Comparison of ENCODE assay signal across 8 cellular contexts in the genomic region with DNA sequence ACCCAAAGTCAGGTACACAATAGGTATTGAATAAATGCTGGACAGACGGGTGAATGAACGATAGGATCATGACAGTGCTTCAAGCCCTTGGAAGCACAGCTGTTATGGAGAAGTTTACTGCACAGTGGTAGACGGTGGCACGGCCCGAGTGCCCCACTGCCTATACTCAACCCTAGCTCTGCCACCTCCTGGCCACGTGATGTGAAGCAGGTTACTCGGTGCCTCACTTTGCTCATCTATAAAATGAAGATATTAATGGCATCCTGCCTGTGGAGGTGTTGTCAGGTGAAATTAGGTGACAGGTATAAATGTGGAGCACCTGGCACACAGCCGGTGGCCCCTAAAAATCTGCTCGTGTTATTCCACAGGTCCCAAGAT. TPM values are rescaled to one million over a fixed set of nuclear protein-coding genes. Genes with fewer than 3 reads are reported as not detected.
DNase-seq lines count a peak whose midpoint lies in the region; ATAC-seq and TF ChIP-seq lines count a peak whose summit lies in the region.

No MANE protein-coding gene starts in this region.

- H3K36me3 ChIP-seq in IMR-90 (ENCODE audit: control insufficient read depth, insufficient read depth, low read length) (no peaks in the 10 kb centered on the region), mesenchymal stem cell (ENCODE audit: control insufficient read depth in 1 of 2, insufficient read depth in 2 of 2, low read depth in 1 of 2, low read length in 2 of 2) (peaks cover 0 to 2% of the 10 kb centered on the region in 2 experiments), tibial artery (no peaks in the 10 kb centered on the region), ovary (no peaks in the 10 kb centered on the region)

- no peaks in the 10 kb centered on the region; the same call in 1 of the 2 replicates for H4K20me1 ChIP-seq in IMR-90 (ENCODE audit: insufficient read depth, low read length)

- H3K14ac ChIP-seq in IMR-90 (replicated peaks; ENCODE audit: low read depth, low read length) (no peak overlapping the region), mesenchymal stem cell (ENCODE audit: low read length in 2 of 2) (no peak overlapping the region)

- no peak overlapping the region for H3K56ac ChIP-seq in IMR-90 (ENCODE audit: extremely low read depth, insufficient read depth, low read length)

- no peak overlapping the region for H4K8ac ChIP-seq in IMR-90 (ENCODE audit: low read depth in 2 of 2, low read length in 2 of 2)
- no peak overlapping the region for H4K8ac ChIP-seq in mesenchymal stem cell (ENCODE audit: low read length)

- TF ChIP-seq RAD21 in IMR-90 (IDR thresholded peaks at IDR 0.05; ENCODE audit: low read length) = peak; percentile 31; the same call in 1 of the 2 replicates

- H3K9ac ChIP-seq in IMR-90 (ENCODE audit: low read depth, low read length) (no peak overlapping the region), mesenchymal stem cell (ENCODE audit: low read length) (peak overlapping the region; percentile 34)

- H3K4me1 Mint-ChIP-seq in T-helper 17 cell = peaks cover 30% of the 10 kb centered on the region

- peak overlapping the region; percentile 89 for H3K4me3 Mint-ChIP-seq in T-helper 17 cell

- H2AK9ac ChIP-seq in IMR-90 (replicated peaks; ENCODE audit: low read depth, low read length, poor library complexity) = no peak overlapping the region

- DNase-seq in IMR-90 (no peak), T-helper 17 cell (peak; percentile 52 to 60 (median 60)), astrocyte of the cerebellum (ENCODE audit: low read depth) (no peak), mesenchymal stem cell (no peak), tibial artery (no peak), HuH-7 (ENCODE audit: low spot score) (no peak), ovary (no peak)

- H3K4ac ChIP-seq in IMR-90 (ENCODE audit: low read depth, low read length) (no peak overlapping the region), mesenchymal stem cell (ENCODE audit: low read depth in 1 of 2, low read length in 2 of 2) (no peak overlapping the region)

- H3K4me1 ChIP-seq in IMR-90 (ENCODE audit: control insufficient read depth, insufficient read depth, low read length) = peaks cover 8% of the 10 kb centered on the region
- peaks cover 21% of the 10 kb centered on the region for H3K4me1 ChIP-seq in mesenchymal stem cell (ENCODE audit: control insufficient read depth, insufficient read depth, low read depth, low read length)
- H3K4me1 ChIP-seq in tibial artery = peaks cover 0 to 100% (median 66%) of the 10 kb centered on the region in 4 donors
- no peaks in the 10 kb centered on the region for H3K4me1 ChIP-seq in ovary (ENCODE audit: insufficient read depth)

- no peak overlapping the region for H3K27ac ChIP-seq in IMR-90 (ENCODE audit: insufficient read depth, low read length)
- H3K27ac ChIP-seq in mesenchymal stem cell (ENCODE audit: low read length, poor library complexity, severe bottlenecking) = no peak overlapping the region
- H3K27ac ChIP-seq in tibial artery = peak overlapping the region; percentile 89
- H3K27ac ChIP-seq in ovary = no peak overlapping the region

- TF ChIP-seq POLR2A in IMR-90 (IDR thresholded peaks at IDR 0.05; ENCODE audit: low read depth, low read length) (no peak), ovary (IDR thresholded peaks at IDR 0.05) (no peak)

- H3K9me3 ChIP-seq in IMR-90 (ENCODE audit: control insufficient read depth, insufficient read depth, low read length) (no peaks in the 10 kb centered on the region), T-helper 17 cell (ENCODE audit: control insufficient read depth, low read length, poor library complexity, severe bottlenecking) (no peaks in the 10 kb centered on the region), mesenchymal stem cell (ENCODE audit: control insufficient read depth, low read length) (no peaks in the 10 kb centered on the region), tibial artery (no peaks in the 10 kb centered on the region), ovary (no peaks in the 10 kb centered on the region)

- 85% methylated on average over 4 of the region's 9 CpGs; no CpG with 5 or more reads in 1 of the 2 experiments for WGBS in IMR-90 (ENCODE audit: extremely low coverage in 2 of 2, insufficient read length in 1 of 2), 2 experiments
- 74% methylated on average over 9 of the region's 9 CpGs for WGBS in mesenchymal stem cell
- WGBS in ovary, 3 donors = 63 to 78% (median 65%) methylated on average over 9 of the region's 9 CpGs

- H2AFZ ChIP-seq in IMR-90 (replicated peaks; ENCODE audit: low read length, poor library complexity) (peak overlapping the region; percentile 69), mesenchymal stem cell (ENCODE audit: low read depth, low read length) (no peak overlapping the region)

- in situ Hi-C loops in IMR-90 (cut with MboI; ENCODE audit: low sequenced_read_pairs) (no loop called here), astrocyte of the cerebellum (cut with HindIII; ENCODE audit: low sequenced_read_pairs) (loop anchor here (5.0 kb wide), 1 partner anchor 57 kb away; a partner anchor contains a TSS)

- dilution Hi-C loops in IMR-90 (cut with HindIII; ENCODE audit: low sequenced_read_pairs, unreplicated experiment) = no loop called here

- TF ChIP-seq CTCF in GM12873 (IDR thresholded peaks at IDR 0.05; ENCODE audit: insufficient read depth, low read depth, low read length, missing control alignments) = peak; percentile 54
- peak; percentile 37 for TF ChIP-seq CTCF in IMR-90 (conservative IDR thresholded peaks at IDR 0.05; ENCODE audit: low read depth, low read length)
- TF ChIP-seq CTCF in astrocyte of the cerebellum (IDR thresholded peaks at IDR 0.05; ENCODE audit: low read depth, low read length, missing control alignments) = peak; percentile 15
- peak; percentile 23 to 29 for TF ChIP-seq CTCF in tibial artery (IDR thresholded peaks at IDR 0.05)
- no peak for TF ChIP-seq CTCF in ovary (IDR thresholded peaks at IDR 0.05)

- H3K9me1 ChIP-seq in IMR-90 (ENCODE audit: insufficient read depth, low read length) = peaks cover 5% of the 10 kb centered on the region; the same call in 1 of the 2 replicates

- H3K4me2 ChIP-seq in IMR-90 (ENCODE audit: low read depth, low read length) (peak overlapping the region; percentile 77; the same call in 1 of the 2 replicates), mesenchymal stem cell (ENCODE audit: low read length, poor library complexity, severe bottlenecking) (no peak overlapping the region)

- H3K23ac ChIP-seq in IMR-90 (ENCODE audit: low read depth, low read length) = no peak overlapping the region
- no peak overlapping the region for H3K23ac ChIP-seq in mesenchymal stem cell (ENCODE audit: low read length in 2 of 2)

- CTCF ChIA-PET in IMR-90 (lab: Yijun Ruan, JAX) = interaction anchor here (1.1 to 2.3 kb wide), 2 partner anchors 31 to 34 kb away, joined by 3 to 9 read pairs; no protein-coding TSS in a partner anchor

- H3K18ac ChIP-seq in IMR-90 (ENCODE audit: low read depth, low read length) = no peak overlapping the region
- no peak overlapping the region for H3K18ac ChIP-seq in mesenchymal stem cell (ENCODE audit: low read depth in 1 of 2, low read length in 2 of 2)

- H2BK120ac ChIP-seq in IMR-90 (ENCODE audit: low read depth, low read length) (0 out of 2 replicates have a peak overlapping the region, but pooled peaks have one; percentile 13), mesenchymal stem cell (ENCODE audit: low read depth, low read length) (no peak overlapping the region)

- H4K91ac ChIP-seq in IMR-90 (ENCODE audit: insufficient read depth, low read depth, low read length) (no peak overlapping the region), mesenchymal stem cell (ENCODE audit: low read length) (no peak overlapping the region)

- POLR2A ChIA-PET in IMR-90 (lab: Charles Lee; ENCODE audit: unreplicated experiment) = no interaction called here

- no peak overlapping the region for H2BK5ac ChIP-seq in IMR-90 (ENCODE audit: low read depth, low read length, poor library complexity, severe bottlenecking)
- H2BK5ac ChIP-seq in mesenchymal stem cell (ENCODE audit: low read depth, low read length, poor library complexity, severe bottlenecking) = no peak overlapping the region

- H2BK15ac ChIP-seq in IMR-90 (ENCODE audit: low read depth, low read length) (no peak overlapping the region), mesenchymal stem cell (ENCODE audit: low read depth, poor library complexity, severe bottlenecking) (no peak overlapping the region)

- H3K27me3 ChIP-seq in IMR-90 (ENCODE audit: control insufficient read depth, insufficient read depth, low read length) (peaks cover 2% of the 10 kb centered on the region; the same call in 1 of the 2 replicates), mesenchymal stem cell (ENCODE audit: control insufficient read depth in 1 of 2, insufficient read depth in 1 of 2, low read length in 2 of 2) (peaks cover 4% of the 10 kb centered on the region in 2 experiments), tibial artery (no peaks in the 10 kb centered on the region), ovary (no peaks in the 10 kb centered on the region)

- H3K36me3 Mint-ChIP-seq in T-helper 17 cell (ENCODE audit: low read depth) = no peaks in the 10 kb centered on the region

- no peak overlapping the region for H2BK12ac ChIP-seq in mesenchymal stem cell (ENCODE audit: low read length in 2 of 2)

- H3K79me1 ChIP-seq in IMR-90 (ENCODE audit: low read depth in 1 of 2, low read length in 2 of 2) (no peaks in the 10 kb centered on the region), mesenchymal stem cell (replicated peaks; ENCODE audit: low read length, poor library complexity, severe bottlenecking) (no peaks in the 10 kb centered on the region)

- no peak for TF ChIP-seq EP300 in ovary (IDR thresholded peaks at IDR 0.05)

- no peak overlapping the region for H4K5ac ChIP-seq in IMR-90 (ENCODE audit: low read depth, low read length)

- intact Hi-C loops in IMR-90 (cut with micrococcal nuclease) (no loop called here), tibial artery (cut with DNase I; ENCODE audit: low total_unique reads) (no loop called here), ovary (cut with DNase I) (no loop called here)

- peak overlapping the region; percentile 68 for H3K27ac Mint-ChIP-seq in T-helper 17 cell

- no peaks in the 10 kb centered on the region for H3K27me3 Mint-ChIP-seq in T-helper 17 cell

- no TSS peak for BruUV-seq in IMR-90 (replicated peaks; lab: Mats Ljungman, UMichigan)

- no peak overlapping the region for H2BK20ac ChIP-seq in IMR-90 (ENCODE audit: low read depth, low read length)

- no peak; the same call in 1 of the 2 replicates for ATAC-seq in IMR-90 (ENCODE audit: low read depth)
- ATAC-seq in T-helper 17 cell = peak; percentile 94

- H3K4me3 ChIP-seq in IMR-90 (ENCODE audit: insufficient read depth, low read depth, low read length) (no peak overlapping the region), astrocyte of the cerebellum (ENCODE audit: low read depth, low read length) (no peak overlapping the region), mesenchymal stem cell (ENCODE audit: insufficient read depth in 1 of 2, low read depth in 1 of 2, low read length in 2 of 2) (peak overlapping the region in 1 of 2 experiments; percentile 60), tibial artery (peak overlapping the region; percentile 26 to 43), ovary (no peak overlapping the region)

- no peak overlapping the region for H2AK5ac ChIP-seq in IMR-90 (ENCODE audit: low read depth, low read length)
- H2AK5ac ChIP-seq in mesenchymal stem cell (ENCODE audit: low read length, severe bottlenecking) = peak overlapping the region; percentile 14

RNA-seq across cellular contexts. Expression of a gene that starts 5.8 kb away (rescaled TPM):
- total RNA-seq in IMR-90 (2012; rRNA removed) (0.54 and 0.83 TPM in 2 replicates), T-helper 17 cell (1 to 10 TPM; 2.3 to 6.5 TPM), ovary (10 to 100 TPM in 1 of 7 donors, 1 to 10 TPM in 6; 1.3 to 25.6 (median 3.0) TPM)
- polyA plus RNA-seq in IMR-90 (2012; rRNA removed) (0.77 and 0.98 TPM in 2 replicates), ovary (10 to 100 TPM in 1 of 2 donors, 1 to 10 TPM in 1; 2.6 to 18.8 TPM)
- polyA plus RNA-seq in IMR-90 (2012; cell fraction: cytosol; rRNA removed) = 0.42 and 0.78 TPM in 2 replicates
- 1.3 and 3.4 TPM in 2 replicates for polyA plus RNA-seq in IMR-90 (2012; cell fraction: nucleus; rRNA removed; ENCODE audit: low replicate concordance)
- not detected for polyA plus RNA-seq in mesenchymal stem cell (2013, experiment 1 of 2)
- polyA plus RNA-seq in mesenchymal stem cell (2013, experiment 2 of 2) = not detected

RNA-seq across cellular contexts. Expression of a gene that starts 26.5 kb away (rescaled TPM):
- not detected in 2 replicates for total RNA-seq in IMR-90 (2012; rRNA removed)
- polyA plus RNA-seq in IMR-90 (2012; rRNA removed) = not detected in 2 replicates
- not detected in 2 replicates for polyA plus RNA-seq in IMR-90 (2012; cell fraction: cytosol; rRNA removed)
- not detected in 2 replicates for polyA plus RNA-seq in IMR-90 (2012; cell fraction: nucleus; rRNA removed; ENCODE audit: low replicate concordance)
- total RNA-seq in T-helper 17 cell = not detected
- not detected for polyA plus RNA-seq in mesenchymal stem cell (2013, experiment 1 of 2)
- not detected for polyA plus RNA-seq in mesenchymal stem cell (2013, experiment 2 of 2)
- not detected for total RNA-seq in ovary
- polyA plus RNA-seq in ovary = not detected

RNA-seq across cellular contexts. Expression of a gene that starts 43.4 kb away (rescaled TPM):
- not detected in 2 replicates for total RNA-seq in IMR-90 (2012; rRNA removed)
- not detected in 2 replicates for polyA plus RNA-seq in IMR-90 (2012; rRNA removed)
- not detected in 2 replicates for polyA plus RNA-seq in IMR-90 (2012; cell fraction: cytosol; rRNA removed)
- polyA plus RNA-seq in IMR-90 (2012; cell fraction: nucleus; rRNA removed; ENCODE audit: low replicate concordance) = not detected in 2 replicates
- not detected for total RNA-seq in T-helper 17 cell
- polyA plus RNA-seq in mesenchymal stem cell (2013, experiment 1 of 2) = not detected
- polyA plus RNA-seq in mesenchymal stem cell (2013, experiment 2 of 2) = not detected
- 1 to 10 TPM in 1 of 7 donors, under 1 TPM in 4, not detected in 2; 0.37 to 4.9 (median 0.82) TPM for total RNA-seq in ovary
- polyA plus RNA-seq in ovary = not detected

RNA-seq across cellular contexts. Expression of a gene that starts 55.6 kb away (rescaled TPM):
- 2.2 and 2.5 TPM in 2 replicates for total RNA-seq in IMR-90 (2012; rRNA removed)
- 1.0 and 1.1 TPM in 2 replicates for polyA plus RNA-seq in IMR-90 (2012; rRNA removed)
- polyA plus RNA-seq in IMR-90 (2012; cell fraction: cytosol; rRNA removed) = 0.50 and 0.87 TPM in 2 replicates
- polyA plus RNA-seq in IMR-90 (2012; cell fraction: nucleus; rRNA removed; ENCODE audit: low replicate concordance) = 0.95 and 1.3 TPM in 2 replicates
- under 1 TPM; 0.12 to 0.37 TPM for total RNA-seq in T-helper 17 cell
- polyA plus RNA-seq in mesenchymal stem cell (2013, experiment 1 of 2) = 1.1 TPM
- polyA plus RNA-seq in mesenchymal stem cell (2013, experiment 2 of 2) = 1.1 TPM
- 1 to 10 TPM in 3 of 7 donors, under 1 TPM in 4; 0.48 to 1.6 (median 0.76) TPM for total RNA-seq in ovary
- 1 to 10 TPM in 1 of 2 donors, under 1 TPM in 1; 0.41 to 1.5 TPM for polyA plus RNA-seq in ovary

Comparison
In these comparisons a context has a peak if more than half of its experiments do, and no peak if none do; other contexts are left out.
1. CTCF ChIP-seq: peak in GM12873 (single experiment), IMR-90 (single experiment), astrocyte of the cerebellum (single experiment) and tibial artery (2 of 2); none in ovary (0 of 3).
2. DNase-seq: peak in T-helper 17 cell (3 of 3); none in IMR-90 (single experiment), astrocyte of the cerebellum (single experiment), mesenchymal stem cell (single experiment), tibial artery (0 of 2), HuH-7 (single experiment) and ovary (0 of 5).
3. H3K27ac ChIP-seq: peak in tibial artery (2 of 2); none in IMR-90 (single experiment), mesenchymal stem cell (single experiment) and ovary (0 of 2).
4. H3K4me3 ChIP-seq: peak in tibial artery (2 of 2); none in IMR-90 (single experiment), astrocyte of the cerebellum (single experiment) and ovary (single experiment).